In the genomic region with DNA sequence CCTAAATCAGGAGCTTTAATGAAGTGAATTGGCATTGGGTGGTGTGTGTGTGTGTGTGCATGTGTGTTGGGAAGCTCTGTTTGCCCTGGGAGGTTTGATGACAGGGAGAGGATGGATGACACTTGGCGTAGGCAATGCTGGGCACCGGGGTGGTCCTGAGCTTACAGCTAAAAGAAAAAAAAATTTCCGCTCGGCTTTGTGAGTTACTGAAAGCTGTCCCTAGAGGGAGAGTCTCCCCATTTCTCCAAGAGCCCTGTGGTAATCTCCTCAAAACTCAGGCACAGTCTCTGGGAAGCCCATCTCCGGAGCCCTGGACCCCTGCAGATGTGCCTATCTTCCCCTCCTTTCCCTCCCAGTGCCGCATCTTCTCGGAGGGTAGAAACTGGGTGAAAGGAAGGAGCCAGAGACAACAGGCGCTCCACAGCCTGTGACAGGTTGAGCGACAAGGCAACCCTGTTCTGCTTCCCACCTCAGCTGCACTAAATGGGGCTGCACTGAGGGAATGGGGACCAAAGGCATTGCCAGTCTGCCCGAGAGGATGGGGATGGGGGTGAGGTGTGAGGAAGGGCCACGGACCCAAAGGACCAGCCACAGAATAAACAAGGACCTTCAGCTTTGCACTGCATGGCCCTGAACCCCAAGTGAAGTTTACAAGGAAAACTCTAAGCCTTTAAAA, we compare ENCODE assay signal across 13 cellular contexts. TPM values are rescaled to one million over a fixed set of nuclear protein-coding genes. Genes with fewer than 3 reads are reported as not detected.
DNase-seq lines count a peak whose midpoint lies in the region; ATAC-seq and TF ChIP-seq lines count a peak whose summit lies in the region.
"Had no signal": no experiment of that assay in that cellular context is flagged by ENCODE, and none has a peak within 500 bp of the region (broad histone marks: within the 10 kb centered on the region; RNA-seq: fewer than 3 reads in every experiment).

No MANE protein-coding gene starts in this region.

- H3K4me3 Mint-ChIP-seq in activated T-cell treated with anti-CD3 and anti-CD28 coated beads, Interleukin-2, amount 50 U/mL, for 4 hours: no peak overlapping the region
- H3K4me3 Mint-ChIP-seq: activated naive CD8-positive, alpha-beta T cell treated with anti-CD3 and anti-CD28 coated beads, Interleukin-2, amount 50 U/mL, for 24 hours had no signal

- TF ChIP-seq EP300 in SK-N-SH (IDR thresholded peaks at IDR 0.05; ENCODE audit: borderline replicate concordance in 1 of 2, low read depth in 1 of 2, low read length in 1 of 2): no peak

- no peak for TF ChIP-seq RAD21 in SK-N-SH (IDR thresholded peaks at IDR 0.05; ENCODE audit: low read length)

- H3K9ac ChIP-seq in SK-N-SH: no peak overlapping the region
- H3K9ac ChIP-seq in iPS-18a (ENCODE audit: low read length): no peak overlapping the region

- WGBS in SK-N-SH (ENCODE audit: low lambda C conversion rate): 84% methylated on average over 11 of the region's 11 CpGs

- intact Hi-C loops in sciatic nerve (cut with DNase I): no loop called here

- H3K79me2 ChIP-seq in SK-N-SH (ENCODE audit: insufficient read depth): no peaks in the 10 kb centered on the region

- peak overlapping the region; percentile 64; the same call in 1 of the 2 replicates for H2AFZ ChIP-seq in SK-N-SH (ENCODE audit: low read depth)

- CTCF ChIA-PET in SK-N-SH (lab: Yijun Ruan, JAX): interaction anchor here (1.0 to 3.1 kb wide), 8 partner anchors 9 to 73 kb away, joined by 3 to 21 read pairs (median 5); no protein-coding TSS in a partner anchor

- peaks cover 66% of the 10 kb centered on the region for H3K27me3 Mint-ChIP-seq in activated T-cell treated with anti-CD3 and anti-CD28 coated beads, Interleukin-2, amount 50 U/mL, for 4 hours (ENCODE audit: low read depth)

- peaks cover 8% of the 10 kb centered on the region for H3K4me1 Mint-ChIP-seq in activated T-cell treated with anti-CD3 and anti-CD28 coated beads, Interleukin-2, amount 50 U/mL, for 4 hours (ENCODE audit: low read depth)

- H3K27ac ChIP-seq in SK-N-SH (ENCODE audit: low read depth in 2 of 2, low read length in 1 of 2): no peak overlapping the region
- no peak overlapping the region for H3K27ac ChIP-seq in iPS-18a (ENCODE audit: low read length)
- H3K27ac ChIP-seq in SJCRH30: no peak overlapping the region
- H3K27ac ChIP-seq: left ventricle myocardium inferior, sigmoid colon had no signal

- H3K4me3 ChIP-seq in SK-N-SH (ENCODE audit: low read depth in 2 of 2, low read length in 1 of 2) (no peak overlapping the region; a peak in 1 of 4 replicates), iPS-18a (ENCODE audit: low read length) (peak overlapping the region; percentile 55), SJCRH30 (no peak overlapping the region)

- no peaks in the 10 kb centered on the region for H3F3A ChIP-seq in SK-N-SH (replicated peaks; ENCODE audit: insufficient read depth)

- H3K4me1 ChIP-seq in SK-N-SH (ENCODE audit: control insufficient read depth in 1 of 2, insufficient read depth in 2 of 2, low read depth in 1 of 2, low read length in 1 of 2) (peaks cover 0 to 5% of the 10 kb centered on the region in 2 experiments; a peak in 1 of 4 replicates), iPS-18a (ENCODE audit: control insufficient read depth, low read depth, low read length) (peaks cover 41% of the 10 kb centered on the region), SJCRH30 (no peaks in the 10 kb centered on the region)

- TF ChIP-seq CTCF in SK-N-SH (IDR thresholded peaks at IDR 0.05): no peak

- H3K27me3 ChIP-seq in SK-N-SH (ENCODE audit: insufficient read depth) (no peaks in the 10 kb centered on the region; the same call in 1 of the 2 replicates), iPS-18a (ENCODE audit: control insufficient read depth, insufficient read depth, low read length) (peaks cover 100% of the 10 kb centered on the region), SJCRH30 (peaks cover 13% of the 10 kb centered on the region; the same call in 1 of the 2 replicates)

- no peak for ATAC-seq in SK-N-SH treated with all-trans-retinoic acid at 6 μM for 48 hours
- no peak for ATAC-seq in sciatic nerve
- no peak for ATAC-seq in activated T-cell treated with anti-CD3 and anti-CD28 coated beads, Interleukin-2, amount 50 U/mL, for 4 hours
- ATAC-seq: activated naive CD8-positive, alpha-beta T cell treated with anti-CD3 and anti-CD28 coated beads, Interleukin-2, amount 50 U/mL, for 24 hours had no signal

- no peaks in the 10 kb centered on the region for H3K9me3 Mint-ChIP-seq in activated T-cell treated with anti-CD3 and anti-CD28 coated beads, Interleukin-2, amount 50 U/mL, for 4 hours
- H3K9me3 Mint-ChIP-seq: activated naive CD8-positive, alpha-beta T cell treated with anti-CD3 and anti-CD28 coated beads, Interleukin-2, amount 50 U/mL, for 24 hours had no signal

- no peak overlapping the region for H3K4me2 ChIP-seq in SK-N-SH

- H3K9me3 ChIP-seq in SK-N-SH (no peaks in the 10 kb centered on the region), iPS-18a (ENCODE audit: control insufficient read depth, low read depth, low read length) (no peaks in the 10 kb centered on the region), SJCRH30 (replicated peaks) (no peaks in the 10 kb centered on the region)
- H3K9me3 ChIP-seq: left ventricle myocardium inferior, sigmoid colon had no signal

- no peaks in the 10 kb centered on the region for H3K9me2 ChIP-seq in SK-N-SH

- POLR2A ChIA-PET in SK-N-SH (lab: Yijun Ruan, JAX): no interaction called here

- H3K36me3 ChIP-seq in SK-N-SH (replicated peaks in 1 of 2; ENCODE audit: control insufficient read depth in 1 of 2, insufficient read depth in 2 of 2, low read length in 1 of 2): no peaks in the 10 kb centered on the region
- no peaks in the 10 kb centered on the region for H3K36me3 ChIP-seq in iPS-18a (ENCODE audit: control insufficient read depth, low read depth, low read length)
- H3K36me3 ChIP-seq in SJCRH30: no peaks in the 10 kb centered on the region
- H3K36me3 ChIP-seq: left ventricle myocardium inferior, sigmoid colon had no signal

- DNase-seq in SK-N-SH: no peak
- DNase-seq in SK-N-DZ (ENCODE audit: low spot score): peak; percentile 45
- peak; percentile 22 for DNase-seq in sciatic nerve (ENCODE audit: low spot score)
- DNase-seq in activated T-cell treated with anti-CD3 and anti-CD28 coated beads, Interleukin-2, amount 50 U/mL, for 4 hours: no peak
- DNase-seq in cerebellar cortex (ENCODE audit: low spot score): no peak
- no peak for DNase-seq in SJCRH30
- DNase-seq: activated CD4-positive, CD25-positive, alpha-beta regulatory T cell; activated naive CD8-positive, alpha-beta T cell treated with anti-CD3 and anti-CD28 coated beads, Interleukin-2, amount 50 U/mL, for 24 hours; left ventricle myocardium inferior; sigmoid colon had no signal

- no peaks in the 10 kb centered on the region for H4K20me1 ChIP-seq in SK-N-SH (ENCODE audit: insufficient read depth)

- no peaks in the 10 kb centered on the region for H3K36me3 Mint-ChIP-seq in activated T-cell treated with anti-CD3 and anti-CD28 coated beads, Interleukin-2, amount 50 U/mL, for 4 hours (ENCODE audit: insufficient read depth)

TF ChIP-seq in SK-N-SH, 30 proteins besides CTCF, POLR2A, EP300 and RAD21 (continues in another document):
- TF ChIP-seq ELF1 (IDR thresholded peaks at IDR 0.05): no peak
- TF ChIP-seq NRF1 (IDR thresholded peaks at IDR 0.05; ENCODE audit: low read depth, low read length): no peak
- no peak for TF ChIP-seq POLR2AphosphoS5 (IDR thresholded peaks at IDR 0.05; ENCODE audit: low read depth, low read length)

TF ChIP-seq in SK-N-SH treated with all-trans-retinoic acid at 6 μM for 48 hours, 23 proteins besides CTCF, POLR2A, EP300 and RAD21 (continues in another document):
- TF ChIP-seq TCF4 (CRISPR knock-in tag; IDR thresholded peaks at IDR 0.05; ENCODE audit: borderline replicate concordance) (no peak), PPARA (CRISPR knock-in tag; IDR thresholded peaks at IDR 0.05; ENCODE audit: borderline replicate concordance) (no peak), ZC3H10 (CRISPR knock-in tag; IDR thresholded peaks at IDR 0.05) (no peak), ZNF565 (CRISPR knock-in tag; conservative IDR thresholded peaks at IDR 0.05; ENCODE audit: low read depth) (no peak), SNAI2 (CRISPR knock-in tag; IDR thresholded peaks at IDR 0.05) (no peak), ESRRG (CRISPR knock-in tag; IDR thresholded peaks at IDR 0.05) (no peak), CSDC2 (CRISPR knock-in tag; IDR thresholded peaks at IDR 0.05) (no peak)

RNA-seq across cellular contexts. Expression of a gene that starts 35.8 kb away (rescaled TPM):
- polyA plus RNA-seq in SK-N-SH (2012; rRNA removed): not detected in 2 replicates
- polyA plus RNA-seq in SK-N-SH (2012; cell fraction: cytosol; rRNA removed): not detected in 2 replicates
- polyA plus RNA-seq in SK-N-SH (2012; cell fraction: nucleus; rRNA removed): not detected in 2 replicates
- polyA plus RNA-seq in SK-N-DZ (2014; cell fraction: cytosol; rRNA removed): not detected in 2 replicates
- polyA plus RNA-seq in SK-N-DZ (2014; cell fraction: nucleus; rRNA removed): not detected in 2 replicates
- 0.22 TPM for total RNA-seq in sciatic nerve
- not detected for total RNA-seq in activated T-cell treated with anti-CD3 and anti-CD28 coated beads, Interleukin-2, amount 50 U/mL, for 4 hours
- not detected in 2 replicates for total RNA-seq in SJCRH30 (2014; rRNA removed; shearing (Covaris generic))
- total RNA-seq: HT1080, left ventricle myocardium inferior, sigmoid colon had no signal

RNA-seq across cellular contexts. Expression of a gene that starts 40.8 kb away (rescaled TPM):
- polyA plus RNA-seq in SK-N-SH (2012; rRNA removed): not detected in 2 replicates
- polyA plus RNA-seq in SK-N-SH (2012; cell fraction: cytosol; rRNA removed): not detected in 2 replicates
- polyA plus RNA-seq in SK-N-SH (2012; cell fraction: nucleus; rRNA removed): not detected in 2 replicates
- polyA plus RNA-seq in SK-N-DZ (2014; cell fraction: cytosol; rRNA removed): not detected in 2 replicates
- not detected in 2 replicates for polyA plus RNA-seq in SK-N-DZ (2014; cell fraction: nucleus; rRNA removed)
- not detected for total RNA-seq in sciatic nerve
- not detected for total RNA-seq in activated T-cell treated with anti-CD3 and anti-CD28 coated beads, Interleukin-2, amount 50 U/mL, for 4 hours
- total RNA-seq in SJCRH30 (2014; rRNA removed; shearing (Covaris generic)): not detected in 2 replicates
- total RNA-seq: HT1080, left ventricle myocardium inferior, sigmoid colon had no signal

RNA-seq across cellular contexts. Expression of a gene that starts 47.8 kb away (rescaled TPM):
- not detected in 2 replicates for polyA plus RNA-seq in SK-N-SH (2012; rRNA removed)
- polyA plus RNA-seq in SK-N-SH (2012; cell fraction: cytosol; rRNA removed): not detected in 2 replicates
- polyA plus RNA-seq in SK-N-SH (2012; cell fraction: nucleus; rRNA removed): not detected in 2 replicates
- 0.66 and 0.77 TPM in 2 replicates for polyA plus RNA-seq in SK-N-DZ (2014; cell fraction: cytosol; rRNA removed)
- polyA plus RNA-seq in SK-N-DZ (2014; cell fraction: nucleus; rRNA removed): 0.53 and 0.64 TPM in 2 replicates
- total RNA-seq in sciatic nerve: not detected
- not detected for total RNA-seq in activated T-cell treated with anti-CD3 and anti-CD28 coated beads, Interleukin-2, amount 50 U/mL, for 4 hours
- not detected in 2 replicates for total RNA-seq in SJCRH30 (2014; rRNA removed; shearing (Covaris generic))
- total RNA-seq: HT1080, left ventricle myocardium inferior, sigmoid colon had no signal
- polyA plus RNA-seq: sigmoid colon had no signal

Comparison
In these comparisons a context has a peak if more than half of its experiments do, and no peak if none do; other contexts are left out.
1. DNase-seq: peak in SK-N-DZ (single experiment) and sciatic nerve (single experiment); none in SK-N-SH (single experiment), activated T-cell treated with anti-CD3 and anti-CD28 coated beads, Interleukin-2, amount 50 U/mL, for 4 hours (single experiment), cerebellar cortex (single experiment) and SJCRH30 (0 of 2).